In genomic region chr17:16215002-16215272, GRCh38 we compare ENCODE assay signal across 1 cellular context.
TF ChIP-seq lines count a peak whose summit lies in the region.

No MANE protein-coding gene starts in this region.

TF ChIP-seq in H1, 55 proteins besides CTCF, POLR2A, EP300 and RAD21 (continued from another document):
- no peak for TF ChIP-seq ZNF274 (IDR thresholded peaks at IDR 0.05; ENCODE audit: borderline replicate concordance, extremely low read depth, low read length)
- TF ChIP-seq NANOG (IDR thresholded peaks at IDR 0.05; ENCODE audit: insufficient read depth, low read depth, low read length, poor library complexity, severe bottlenecking) = no peak
- no peak for TF ChIP-seq E2F6 (IDR thresholded peaks at IDR 0.05)
- no peak for TF ChIP-seq SP4 (IDR thresholded peaks at IDR 0.05; ENCODE audit: low read length)
- TF ChIP-seq CEBPB (IDR thresholded peaks at IDR 0.05; ENCODE audit: low read depth, low read length) = no peak
- TF ChIP-seq SUZ12 (IDR thresholded peaks at IDR 0.05; ENCODE audit: low read length) = no peak
- TF ChIP-seq HDAC2 (IDR thresholded peaks at IDR 0.05; ENCODE audit: borderline replicate concordance in 1 of 2, low read depth in 2 of 2, low read length in 2 of 2) = no peak
- no peak for TF ChIP-seq TCF12 (IDR thresholded peaks at IDR 0.05; ENCODE audit: low read depth, low read length)
- no peak for TF ChIP-seq GABPA (IDR thresholded peaks at IDR 0.05; ENCODE audit: borderline replicate concordance, insufficient read depth, low read length)
- no peak for TF ChIP-seq SAP30 (IDR thresholded peaks at IDR 0.05; ENCODE audit: insufficient read depth, insufficient replicate concordance, low read length)
